In genomic region chr2:226184540-226184939, GRCh38 we compare ENCODE assay signal across 25 cellular contexts.
DNase-seq lines count a peak whose midpoint lies in the region; ATAC-seq, FAIRE-seq and TF ChIP-seq lines count a peak whose summit lies in the region.
"Had no signal": no experiment of that assay in that cellular context is flagged by ENCODE, and none has a peak within 500 bp of the region (broad histone marks: within the 10 kb centered on the region; RNA-seq: fewer than 3 reads in every experiment).

No MANE protein-coding gene starts in this region.

- FAIRE-seq in GM19239 (lab: Jason Lieb, UNC) = no peak
- FAIRE-seq: bronchial epithelial cell, endothelial cell of umbilical vein, islet of Langerhans had no signal

- TF ChIP-seq CTCF in PC-3 (conservative IDR thresholded peaks at IDR 0.05; ENCODE audit: low read depth, low read length) = no peak
- TF ChIP-seq CTCF in osteoblast (IDR thresholded peaks at IDR 0.05; ENCODE audit: extremely low read depth, low read depth, low read length) = no peak

- H3K4me3 ChIP-seq in PC-3 (ENCODE audit: low read length) (peak overlapping the region; percentile 57; the same call in 1 of the 2 replicates), osteoblast (ENCODE audit: insufficient read depth, low read length) (no peak overlapping the region)
- H3K4me3 ChIP-seq: gastrocnemius medialis, lung, smooth muscle cell, tibial nerve had no signal

- no TSS peak for BruUV-seq in PC-3 (replicated peaks; lab: Mats Ljungman, UMichigan)

- ATAC-seq in PC-3 = no peak
- ATAC-seq: activated T-helper 17 cell treated with anti-CD3 and anti-CD28 coated beads, Interleukin-2, amount 50 U/mL, for 72 hours; gastrocnemius medialis; naive thymus-derived CD4-positive, alpha-beta T cell; stimulated activated naive CD8-positive, alpha-beta T cell treated with anti-CD3 and anti-CD28 coated beads, Interleukin-15, Interleukin-2, amounts not matched to agents 100 U/mL and 50 U/mL, for 24 hours; T-cell had no signal

- peak overlapping the region; percentile 95 for H3K27ac ChIP-seq in PC-3 (ENCODE audit: low read length)
- H3K27ac ChIP-seq in epithelial cell of prostate = peak overlapping the region; percentile 97
- H3K27ac ChIP-seq in osteoblast (ENCODE audit: low read depth, low read length) = peak overlapping the region; percentile 87
- H3K27ac ChIP-seq: tibial nerve had no signal

- peaks cover 14% of the 10 kb centered on the region for H3K79me2 ChIP-seq in PC-3 (ENCODE audit: low read length)
- no peaks in the 10 kb centered on the region for H3K79me2 ChIP-seq in osteoblast (ENCODE audit: insufficient read depth, low read length)

- H3K27me3 ChIP-seq in PC-3 (ENCODE audit: low read length) (no peaks in the 10 kb centered on the region), osteoblast (ENCODE audit: insufficient read depth, low read length) (no peaks in the 10 kb centered on the region)
- H3K27me3 ChIP-seq: gastrocnemius medialis, tibial nerve had no signal

- H3K4me1 ChIP-seq in PC-3 (ENCODE audit: insufficient read depth, low read length) = peaks cover 44% of the 10 kb centered on the region
- peaks cover 38% of the 10 kb centered on the region for H3K4me1 ChIP-seq in osteoblast (ENCODE audit: insufficient read depth, low read length)

- H3K9me3 ChIP-seq in PC-3 (ENCODE audit: low read length) = no peaks in the 10 kb centered on the region
- H3K9me3 ChIP-seq in osteoblast (ENCODE audit: low read depth, low read length) = no peaks in the 10 kb centered on the region
- H3K9me3 ChIP-seq: gastrocnemius medialis, tibial nerve had no signal

- H3K36me3 ChIP-seq in PC-3 (ENCODE audit: low read depth, low read length) (peaks cover 3% of the 10 kb centered on the region; the same call in 1 of the 2 replicates), osteoblast (ENCODE audit: insufficient read depth, low read length) (no peaks in the 10 kb centered on the region)
- H3K36me3 ChIP-seq: gastrocnemius medialis, tibial nerve had no signal

- intact Hi-C loops in PC-3 (cut with micrococcal nuclease) = loop anchor here (2.0 to 10.0 kb wide), 5 partner anchors 24 to 616 kb away; no protein-coding TSS in a partner anchor

- H3K4me2 ChIP-seq in PC-3 (ENCODE audit: low read length) (peak overlapping the region; percentile 82), osteoblast (ENCODE audit: insufficient read depth, low read length) (no peak overlapping the region)

- H4K20me1 ChIP-seq in PC-3 (ENCODE audit: low read length) = no peaks in the 10 kb centered on the region
- no peaks in the 10 kb centered on the region for H4K20me1 ChIP-seq in osteoblast (ENCODE audit: insufficient read depth, low read length)

- CTCF ChIA-PET in PC-3 (lab: Charles Lee) = no interaction called here

- H3K9ac ChIP-seq in PC-3 (ENCODE audit: low read length) = peak overlapping the region; percentile 75

- no peaks in the 10 kb centered on the region for H3K9me2 ChIP-seq in PC-3 (replicated peaks; ENCODE audit: low read length)

- peak overlapping the region; percentile 12; the same call in 1 of the 2 replicates for H2AFZ ChIP-seq in PC-3 (ENCODE audit: low read length)
- no peak overlapping the region for H2AFZ ChIP-seq in osteoblast (ENCODE audit: low read length)

- H3F3A ChIP-seq in PC-3 (ENCODE audit: low read length, unreplicated experiment) = peaks cover 12% of the 10 kb centered on the region

- DNase-seq in EL (peak; percentile 34), PC-3 (no peak), epithelial cell of prostate (ENCODE audit: low read depth, low spot score) (no peak), osteoblast (ENCODE audit: insufficient read length, low spot score, missing footprints) (no peak), NCI-H1105 (lab: John Stamatoyannopoulos, UW) (no peak), occipital lobe (lab: John Stamatoyannopoulos, UW) (no peak), GM19239 (ENCODE audit: insufficient read length, low spot score) (no peak)
- DNase-seq in central memory CD4-positive, alpha-beta T cell = no peak
- DNase-seq: activated CD4-positive, alpha-beta T cell treated with anti-CD3 and anti-CD28 coated beads, Interleukin-2, amount 10 ng/mL, durations not matched to agents 7 days and 5 days; AML-193; COR-L47; gastrocnemius medialis; hypothalamus; naive thymus-derived CD4-positive, alpha-beta T cell; NCI-H1105 treated with DMSO at 0.1 percent for 48 hours; stimulated activated CD4-positive, alpha-beta T cell treated with anti-CD3 and anti-CD28 coated beads, Interleukin-4, amount 100 ng/mL, for 1 hour; stimulated activated naive CD8-positive, alpha-beta T cell treated with anti-CD3 and anti-CD28 coated beads, Interleukin-15, Interleukin-2, amounts not matched to agents 100 U/mL and 50 U/mL, for 24 hours; T-cell had no signal

- POLR2A ChIA-PET in PC-3 (lab: Charles Lee; ENCODE audit: unreplicated experiment) = interaction anchor here (0.6 to 0.7 kb wide), 2 partner anchors 26 to 1293 kb away, joined by 3 to 4 read pairs; no protein-coding TSS in a partner anchor
